29 cellular contexts compared by ENCODE assay signal in genomic region chr7:138015096-138015495, GRCh38.
"Had no signal": no experiment of that assay in that cellular context is flagged by ENCODE, and none has a peak within 500 bp of the region (broad histone marks: within the 10 kb centered on the region; RNA-seq: fewer than 3 reads in every experiment).

No MANE protein-coding gene starts in this region.

- H3K4me1 Mint-ChIP-seq: activated T-helper 17 cell treated with anti-CD3 and anti-CD28 coated beads, Interleukin-2, amount 50 U/mL, for 72 hours; central memory CD8-positive, alpha-beta T cell; stimulated activated memory B cell treated with anti-CD40 and anti-IgM and Interleukin-4, amounts not matched to agents 10 μg/mL and 1 μg/mL and 100 μg/mL, for 72 hours; stimulated activated naive CD8-positive, alpha-beta T cell treated with anti-CD3 and anti-CD28 coated beads, Interleukin-15, amount 100 ng/mL, for 72 hours had no signal

- H3K27me3 ChIP-seq: esophagus squamous epithelium, heart right ventricle, pancreas, thyroid gland, upper lobe of right lung had no signal

- H3K27ac Mint-ChIP-seq: activated CD4-positive, alpha-beta memory T cell treated with anti-CD3 and anti-CD28 coated beads for 36 hours; activated CD4-positive, alpha-beta T cell treated with anti-CD3 and anti-CD28 coated beads, Interleukin-2, amount 10 ng/mL, durations not matched to agents 24 days and 14 days; activated naive CD4-positive, alpha-beta T cell treated with anti-CD3 and anti-CD28 coated beads, Interleukin-2, amount 50 U/mL, for 72 hours; activated T-helper 17 cell treated with anti-CD3 and anti-CD28 coated beads, Interleukin-2, amount 50 U/mL, for 72 hours; dendritic cell treated with granulocyte-macrophage colony-stimulating factor and Interleukin-4, amounts not matched to agents 40 ng/mL and 50 ng/mL, for 4 days; natural killer cell treated with Interleukin-12 subunit alpha and Interleukin-12 subunit beta and Interleukin-15 and Interleukin-18, amount 100 ng/mL, for 72 hours; stimulated activated memory B cell treated with anti-CD40 and anti-IgM and Interleukin-4, amounts not matched to agents 10 μg/mL and 1 μg/mL and 100 μg/mL, for 72 hours; T-helper 2 cell treated with Interferon-gamma antibody and Interleukin-4, amounts not matched to agents 5 μg/mL and 100 μg/mL, for 36 hours had no signal

- ATAC-seq: activated naive CD4-positive, alpha-beta T cell treated with anti-CD3 and anti-CD28 coated beads, Interleukin-2, amount 50 U/mL, for 72 hours; activated T-helper 17 cell treated with anti-CD3 and anti-CD28 coated beads, Interleukin-2, amount 50 U/mL, for 72 hours; heart right ventricle; natural killer cell treated with Interleukin-12 subunit alpha and Interleukin-12 subunit beta and Interleukin-15 and Interleukin-18, amount 100 ng/mL, for 72 hours; pancreas; sciatic nerve; stimulated activated memory B cell treated with anti-CD40 and anti-IgM and Interleukin-4, amounts not matched to agents 10 μg/mL and 1 μg/mL and 100 μg/mL, for 72 hours; stimulated activated naive CD8-positive, alpha-beta T cell treated with anti-CD3 and anti-CD28 coated beads, Interleukin-15, amount 100 ng/mL, for 72 hours; upper lobe of right lung had no signal

- H3K9me3 ChIP-seq: esophagus squamous epithelium, heart right ventricle, pancreas, prostate gland, thyroid gland, upper lobe of right lung had no signal

- H3K4me3 ChIP-seq: esophagus squamous epithelium, heart right ventricle, pancreas, prostate gland, thyroid gland, upper lobe of right lung had no signal

- H3K36me3 ChIP-seq: esophagus squamous epithelium, heart right ventricle, pancreas, prostate gland, thyroid gland, upper lobe of right lung had no signal

- H3K36me3 Mint-ChIP-seq: activated CD4-positive, alpha-beta memory T cell treated with anti-CD3 and anti-CD28 coated beads for 36 hours; activated naive CD4-positive, alpha-beta T cell treated with anti-CD3 and anti-CD28 coated beads, Interleukin-2, amount 50 U/mL, for 72 hours; natural killer cell treated with Interleukin-12 subunit alpha and Interleukin-12 subunit beta and Interleukin-15 and Interleukin-18, amount 100 ng/mL, for 72 hours; stimulated activated memory B cell treated with anti-CD40 and anti-IgM and Interleukin-4, amounts not matched to agents 10 μg/mL and 1 μg/mL and 100 μg/mL, for 72 hours had no signal

- H3K4me1 ChIP-seq: esophagus squamous epithelium, heart right ventricle, pancreas, prostate gland, upper lobe of right lung had no signal

- H3K27me3 Mint-ChIP-seq: activated CD4-positive, alpha-beta memory T cell treated with anti-CD3 and anti-CD28 coated beads for 36 hours; activated T-helper 17 cell treated with anti-CD3 and anti-CD28 coated beads, Interleukin-2, amount 50 U/mL, for 72 hours; central memory CD8-positive, alpha-beta T cell; dendritic cell treated with granulocyte-macrophage colony-stimulating factor and Interleukin-4, amounts not matched to agents 40 ng/mL and 50 ng/mL, for 4 days; natural killer cell treated with Interleukin-12 subunit alpha and Interleukin-12 subunit beta and Interleukin-15 and Interleukin-18, amount 100 ng/mL, for 72 hours; stimulated activated memory B cell treated with anti-CD40 and anti-IgM and Interleukin-4, amounts not matched to agents 10 μg/mL and 1 μg/mL and 100 μg/mL, for 72 hours; stimulated activated naive CD8-positive, alpha-beta T cell treated with anti-CD3 and anti-CD28 coated beads, Interleukin-15, amount 100 ng/mL, for 72 hours had no signal

- DNase-seq: activated CD4-positive, alpha-beta memory T cell treated with anti-CD3 and anti-CD28 coated beads for 36 hours; activated CD8-positive, alpha-beta memory T cell treated with anti-CD3 and anti-CD28 coated beads, Interleukin-2, amount 50 U/mL, for 4 hours; activated T-cell treated with anti-CD3 and anti-CD28 coated beads, Interleukin-2, amount 50 U/mL, for 1 hour; esophagus squamous epithelium; foreskin melanocyte; heart right ventricle; midbrain; pancreas; retina; small intestine; stimulated activated CD4-positive, alpha-beta T cell treated with anti-CD3 and anti-CD28 coated beads, Interleukin-1b, Interleukin-23, amount 100 ng/mL, for 48 hours; stimulated activated CD4-positive, alpha-beta T cell treated with anti-CD3 and anti-CD28 coated beads, Interleukin-4, amount 100 ng/mL, for 4 hours; stimulated activated CD8-positive, alpha-beta memory T cell treated with anti-CD3 and anti-CD28 coated beads, Interleukin-4, amount 100 ng/mL, for 48 hours; stimulated activated naive CD8-positive, alpha-beta T cell treated with anti-CD3 and anti-CD28 coated beads, Interleukin-15, amount 100 ng/mL, for 72 hours; substantia nigra; T-helper 1 cell; thyroid gland; upper lobe of right lung had no signal

- H3K27ac ChIP-seq: esophagus squamous epithelium, heart right ventricle, pancreas, prostate gland, thyroid gland, upper lobe of right lung had no signal

- FAIRE-seq: bronchial epithelial cell, pancreas, small intestine had no signal

- H3K9me3 Mint-ChIP-seq: activated CD4-positive, alpha-beta memory T cell treated with anti-CD3 and anti-CD28 coated beads for 36 hours; activated CD4-positive, alpha-beta T cell treated with anti-CD3 and anti-CD28 coated beads, Interleukin-2, amount 10 ng/mL, durations not matched to agents 24 days and 14 days; activated naive CD4-positive, alpha-beta T cell treated with anti-CD3 and anti-CD28 coated beads, Interleukin-2, amount 50 U/mL, for 72 hours; activated T-helper 17 cell treated with anti-CD3 and anti-CD28 coated beads, Interleukin-2, amount 50 U/mL, for 72 hours; central memory CD8-positive, alpha-beta T cell; dendritic cell treated with granulocyte-macrophage colony-stimulating factor and Interleukin-4, amounts not matched to agents 40 ng/mL and 50 ng/mL, for 4 days; natural killer cell treated with Interleukin-12 subunit alpha and Interleukin-12 subunit beta and Interleukin-15 and Interleukin-18, amount 100 ng/mL, for 72 hours; stimulated activated memory B cell treated with anti-CD40 and anti-IgM and Interleukin-4, amounts not matched to agents 10 μg/mL and 1 μg/mL and 100 μg/mL, for 72 hours; stimulated activated naive CD8-positive, alpha-beta T cell treated with anti-CD3 and anti-CD28 coated beads, Interleukin-15, amount 100 ng/mL, for 72 hours; T-helper 2 cell treated with Interferon-gamma antibody and Interleukin-4, amounts not matched to agents 5 μg/mL and 100 μg/mL, for 36 hours had no signal

- H3K4me3 Mint-ChIP-seq: activated CD4-positive, alpha-beta memory T cell treated with anti-CD3 and anti-CD28 coated beads for 36 hours; activated CD4-positive, alpha-beta T cell treated with anti-CD3 and anti-CD28 coated beads, Interleukin-2, amount 10 ng/mL, durations not matched to agents 24 days and 14 days; activated T-helper 17 cell treated with anti-CD3 and anti-CD28 coated beads, Interleukin-2, amount 50 U/mL, for 72 hours; central memory CD8-positive, alpha-beta T cell; dendritic cell treated with granulocyte-macrophage colony-stimulating factor and Interleukin-4, amounts not matched to agents 40 ng/mL and 50 ng/mL, for 4 days; natural killer cell treated with Interleukin-12 subunit alpha and Interleukin-12 subunit beta and Interleukin-15 and Interleukin-18, amount 100 ng/mL, for 72 hours; stimulated activated memory B cell treated with anti-CD40 and anti-IgM and Interleukin-4, amounts not matched to agents 10 μg/mL and 1 μg/mL and 100 μg/mL, for 72 hours; stimulated activated naive CD8-positive, alpha-beta T cell treated with anti-CD3 and anti-CD28 coated beads, Interleukin-15, amount 100 ng/mL, for 72 hours; T-helper 2 cell treated with Interferon-gamma antibody and Interleukin-4, amounts not matched to agents 5 μg/mL and 100 μg/mL, for 36 hours had no signal
